26 cellular contexts compared by ENCODE assay signal in the genomic region with DNA sequence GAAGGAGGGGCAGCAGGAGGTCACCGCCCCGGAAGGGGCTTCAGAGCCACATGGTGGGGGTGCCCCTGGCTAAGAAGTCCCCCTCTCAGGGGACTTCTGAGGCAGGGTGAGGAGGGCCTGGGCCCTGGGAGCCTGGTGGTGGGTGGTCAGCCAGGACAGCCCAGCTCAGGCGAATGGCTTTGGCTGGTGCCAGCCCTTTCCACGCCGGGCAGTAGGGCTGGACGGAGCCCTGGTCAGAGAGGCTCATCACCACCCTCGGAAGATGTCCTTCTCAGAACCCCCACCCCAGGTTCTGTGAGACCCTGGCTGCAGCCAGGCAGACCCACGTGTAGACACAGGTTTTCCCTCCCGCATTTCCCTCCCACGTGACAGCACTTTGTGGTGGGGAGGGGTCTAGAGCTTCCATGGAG. TPM values are rescaled to one million over a fixed set of nuclear protein-coding genes. Genes with fewer than 3 reads are reported as not detected.
DNase-seq lines count a peak whose midpoint lies in the region; ATAC-seq and TF ChIP-seq lines count a peak whose summit lies in the region.
"Had no signal": no experiment of that assay in that cellular context is flagged by ENCODE, and none has a peak within 500 bp of the region (broad histone marks: within the 10 kb centered on the region; RNA-seq: fewer than 3 reads in every experiment).

No MANE protein-coding gene starts in this region.

- no peaks in the 10 kb centered on the region for H3K4me1 Mint-ChIP-seq in activated T-cell treated with anti-CD3 and anti-CD28 coated beads, Interleukin-2, amount 50 U/mL, for 24 hours (ENCODE audit: low read depth)
- H3K4me1 Mint-ChIP-seq: IgD-negative memory B cell had no signal

- ATAC-seq in left ventricle myocardium superior (no peak), heart right ventricle (no peak)
- ATAC-seq: GM12878, Panc1, SK-N-SH treated with all-trans-retinoic acid at 6 μM for 48 hours had no signal

- H3K4me3 ChIP-seq in heart right ventricle (no peak overlapping the region), sigmoid colon (no peak overlapping the region)
- H3K4me3 ChIP-seq: GM12878, SJCRH30 had no signal

- no peaks in the 10 kb centered on the region for H3K9me3 Mint-ChIP-seq in activated T-cell treated with anti-CD3 and anti-CD28 coated beads, Interleukin-2, amount 50 U/mL, for 24 hours
- H3K9me3 Mint-ChIP-seq: CD8-positive, alpha-beta memory T cell had no signal

- no peak for TF ChIP-seq POLR2A in sigmoid colon (IDR thresholded peaks at IDR 0.05)

- intact Hi-C loops in left ventricle myocardium superior (cut with micrococcal nuclease) = no loop called here
- intact Hi-C loops in heart right ventricle (cut with DNase I) = loop anchor here in 1 of 10 donors (10.0 kb wide), 1 partner anchor 66 kb away; no protein-coding TSS in a partner anchor
- intact Hi-C loops in sigmoid colon (cut with DNase I) = no loop called here

- H3K4me1 ChIP-seq in heart right ventricle = peaks cover 4 to 52% (median 32%) of the 10 kb centered on the region in 9 donors
- peaks cover 0 to 19% (median 16%) of the 10 kb centered on the region in 4 donors for H3K4me1 ChIP-seq in sigmoid colon
- H3K4me1 ChIP-seq: SJCRH30 had no signal

- H3K4me3 Mint-ChIP-seq in activated T-cell treated with anti-CD3 and anti-CD28 coated beads, Interleukin-2, amount 50 U/mL, for 24 hours = no peak overlapping the region
- H3K4me3 Mint-ChIP-seq: IgD-negative memory B cell had no signal

- TF ChIP-seq CTCF in heart right ventricle (IDR thresholded peaks at IDR 0.05) = no peak
- no peak for TF ChIP-seq CTCF in RWPE1 (conservative IDR thresholded peaks at IDR 0.05; ENCODE audit: low read depth)
- no peak for TF ChIP-seq CTCF in sigmoid colon (IDR thresholded peaks at IDR 0.05)

- H3K36me3 Mint-ChIP-seq in activated T-cell treated with anti-CD3 and anti-CD28 coated beads, Interleukin-2, amount 50 U/mL, for 24 hours (ENCODE audit: low read depth) = no peaks in the 10 kb centered on the region
- H3K36me3 Mint-ChIP-seq: CD8-positive, alpha-beta memory T cell; IgD-negative memory B cell had no signal

- H3K27me3 ChIP-seq in heart right ventricle (no peaks in the 10 kb centered on the region), sigmoid colon (no peaks in the 10 kb centered on the region)
- H3K27me3 ChIP-seq: SJCRH30 had no signal

- H3K27ac ChIP-seq in heart right ventricle (no peak overlapping the region), RWPE1 (peak overlapping the region; percentile 85), sigmoid colon (no peak overlapping the region)
- H3K27ac ChIP-seq: SJCRH30 had no signal

- H3K27me3 Mint-ChIP-seq in activated T-cell treated with anti-CD3 and anti-CD28 coated beads, Interleukin-2, amount 50 U/mL, for 24 hours = no peaks in the 10 kb centered on the region
- H3K27me3 Mint-ChIP-seq: CD8-positive, alpha-beta memory T cell had no signal

- H3K36me3 ChIP-seq in heart right ventricle = peaks cover 0 to 25% (median 0%) of the 10 kb centered on the region in 9 donors
- H3K36me3 ChIP-seq in sigmoid colon = peaks cover 0 to 39% (median 8%) of the 10 kb centered on the region in 4 donors
- H3K36me3 ChIP-seq: SJCRH30 had no signal

- POLR2A ChIA-PET in RWPE1 (lab: Yijun Ruan, JAX; ENCODE audit: low non-redundant PET) = no interaction called here

- 72 to 77% methylated on average over 10 of the region's 10 CpGs for WGBS in heart right ventricle, 2 donors
- 76% methylated on average over 10 of the region's 10 CpGs for WGBS in sigmoid colon, 2 donors

- no peak overlapping the region for H3K27ac Mint-ChIP-seq in activated T-cell treated with anti-CD3 and anti-CD28 coated beads, Interleukin-2, amount 50 U/mL, for 24 hours
- H3K27ac Mint-ChIP-seq: CD8-positive, alpha-beta memory T cell; IgD-negative memory B cell had no signal

- peak; percentile 19 for DNase-seq in left ventricle myocardium superior
- no peak for DNase-seq in heart right ventricle
- DNase-seq in RWPE1 (ENCODE audit: low spot score) = no peak
- DNase-seq in islet precursor cell = peak; percentile 47
- DNase-seq in sigmoid colon = peak; percentile 55
- no peak for DNase-seq in NCI-H510A (lab: John Stamatoyannopoulos, UW)
- DNase-seq in activated T-cell treated with anti-CD3 and anti-CD28 coated beads, Interleukin-2, amount 50 U/mL, for 24 hours = no peak
- no peak for DNase-seq in hepatic stellate cell (ENCODE audit: low spot score)
- DNase-seq: DMS 273 treated with DMSO at 0.1 percent for 48 hours, DMS79, EL, GDM1, GOT3, HCEC 1CT, NCI-H1048, NCI-H1417, NCI-H1694, NCI-H2029 treated with DMSO at 0.1 percent for 48 hours, NCI-H2227 treated with DMSO at 0.1 percent for 48 hours, NCI-H69, SJCRH30 had no signal

- no peaks in the 10 kb centered on the region for H3K9me3 ChIP-seq in heart right ventricle
- no peaks in the 10 kb centered on the region for H3K9me3 ChIP-seq in sigmoid colon
- H3K9me3 ChIP-seq: SJCRH30 had no signal

- TF ChIP-seq EP300 in sigmoid colon (IDR thresholded peaks at IDR 0.05) = no peak

- CTCF ChIA-PET in RWPE1 (lab: Yijun Ruan, JAX) = interaction anchor here (0.6 to 1.3 kb wide), 3 partner anchors 19 to 453 kb away, joined by 3 read pairs; no protein-coding TSS in a partner anchor

RNA-seq across cellular contexts. Expression of a gene that starts 35.9 kb away (rescaled TPM):
- 15.9 TPM for total RNA-seq in left ventricle myocardium superior
- 10 to 100 TPM; 12.7 to 18.2 (median 15.5) TPM for total RNA-seq in heart right ventricle
- polyA plus RNA-seq in heart right ventricle = 10 to 100 TPM; 10.4 to 18.7 TPM
- 10 to 100 TPM; 28.1 to 69.2 (median 46.2) TPM for total RNA-seq in sigmoid colon
- 10 to 100 TPM; 16.6 to 29.8 (median 18.6) TPM for polyA plus RNA-seq in sigmoid colon
- total RNA-seq: GM12878 had no signal
- polyA plus RNA-seq: GM12878 had no signal

Comparison
In these comparisons a context has a peak if more than half of its experiments do, and no peak if none do; other contexts are left out.
1. DNase-seq: peak in left ventricle myocardium superior (single experiment), islet precursor cell (single experiment) and sigmoid colon (single experiment); none in heart right ventricle (0 of 2), RWPE1 (single experiment), NCI-H510A (single experiment), activated T-cell treated with anti-CD3 and anti-CD28 coated beads, Interleukin-2, amount 50 U/mL, for 24 hours (single experiment) and hepatic stellate cell (single experiment).